ENCODE assay signal across 9 cellular contexts in the genomic region with DNA sequence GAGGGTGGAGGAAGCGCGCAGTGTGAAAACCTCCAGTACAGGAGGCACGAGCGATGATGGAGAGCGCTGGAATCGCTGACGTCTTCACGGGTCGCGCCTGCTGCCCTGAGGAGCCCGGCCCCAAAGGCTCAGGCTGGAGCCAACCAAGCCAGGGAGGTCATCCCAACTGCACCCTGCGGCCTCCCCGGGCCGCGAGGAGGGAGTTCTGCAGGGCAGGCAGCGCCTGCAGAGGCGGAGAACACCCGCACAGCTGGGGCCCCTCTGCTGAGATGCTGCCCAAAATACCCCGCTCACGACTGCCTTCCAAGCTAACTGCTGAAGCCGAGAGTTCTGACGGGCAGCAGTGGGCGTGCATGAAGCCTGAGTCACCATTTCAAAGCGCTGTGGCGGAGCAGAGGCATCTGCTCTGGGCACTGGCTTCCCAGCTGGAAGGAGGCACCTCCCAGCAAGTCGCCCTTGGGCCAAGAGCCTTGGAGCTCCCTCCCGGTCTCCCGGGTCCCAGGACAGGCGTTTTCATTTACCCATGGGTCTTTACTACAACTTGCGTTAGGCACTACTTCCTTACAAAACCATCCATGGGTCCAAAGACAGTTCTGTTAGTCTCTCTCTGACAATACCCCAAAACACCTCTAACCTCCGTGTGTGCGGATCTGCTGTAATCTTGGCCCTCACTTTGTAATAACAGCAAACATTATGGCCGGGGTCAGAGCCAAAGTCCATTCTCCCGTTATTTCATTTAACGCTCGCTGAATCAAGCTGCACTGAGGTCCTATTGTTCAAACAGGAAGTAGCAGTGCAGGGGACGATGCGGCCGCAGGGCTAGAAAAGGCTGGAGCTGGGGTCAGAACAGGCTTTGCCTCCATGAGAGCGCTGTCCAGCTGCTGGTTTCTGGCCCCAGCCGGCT.
DNase-seq lines count a peak whose midpoint lies in the region; ATAC-seq and TF ChIP-seq lines count a peak whose summit lies in the region.
"Had no signal": no experiment of that assay in that cellular context is flagged by ENCODE, and none has a peak within 500 bp of the region (broad histone marks: within the 10 kb centered on the region; RNA-seq: fewer than 3 reads in every experiment).

No MANE protein-coding gene starts in this region.

- H3K4me1 ChIP-seq in neural progenitor cell (no peaks in the 10 kb centered on the region), stomach smooth muscle (ENCODE audit: control insufficient read depth, insufficient read depth, low read length) (peaks cover 16% of the 10 kb centered on the region)

- peak overlapping the region; percentile 82 for H3K4me3 Mint-ChIP-seq in neural progenitor cell

- H3K4me2 ChIP-seq in neural progenitor cell: peak overlapping the region; percentile 83

- H3K79me2 ChIP-seq in neural progenitor cell (ENCODE audit: low read depth): no peaks in the 10 kb centered on the region

- H3K9me3 ChIP-seq in neural progenitor cell (ENCODE audit: low read depth) (no peaks in the 10 kb centered on the region), stomach smooth muscle (ENCODE audit: control insufficient read depth in 2 of 2, low read length in 2 of 2) (no peaks in the 10 kb centered on the region)
- H3K9me3 ChIP-seq: BLaER1 treated with 17β-estradiol and CSF1 and Interleukin-3, amounts not matched to agents 10 nM and 100 nM had no signal

- peaks cover 10% of the 10 kb centered on the region for H4K20me1 ChIP-seq in neural progenitor cell (ENCODE audit: low read depth)

- no peak for ATAC-seq in GM19324 (IDR thresholded peaks at IDR 0.05; ENCODE audit: low FRiP score, unreplicated experiment)

- peak overlapping the region; percentile 39 for H3K27ac Mint-ChIP-seq in neural progenitor cell

- H3K27me3 Mint-ChIP-seq in neural progenitor cell (ENCODE audit: insufficient read depth, low read depth): peaks cover 15% of the 10 kb centered on the region

- H3K27me3 ChIP-seq in neural progenitor cell: peaks cover 16% of the 10 kb centered on the region
- no peaks in the 10 kb centered on the region for H3K27me3 ChIP-seq in stomach smooth muscle (ENCODE audit: control insufficient read depth in 1 of 2, insufficient read depth in 2 of 2, low read length in 2 of 2)

- no peak overlapping the region for H3K9ac ChIP-seq in neural progenitor cell
- peak overlapping the region; percentile 9 to 51 for H3K9ac ChIP-seq in stomach smooth muscle (ENCODE audit: low read length in 2 of 2)
- H3K9ac ChIP-seq: BLaER1 treated with 17β-estradiol and CSF1 and Interleukin-3, amounts not matched to agents 10 nM and 100 nM had no signal

- H3K4me1 Mint-ChIP-seq in neural progenitor cell: peaks cover 27% of the 10 kb centered on the region

- H2AFZ ChIP-seq in neural progenitor cell (replicated peaks): peak overlapping the region; percentile 74

- TF ChIP-seq CTCF in foreskin fibroblast (IDR thresholded peaks at IDR 0.05; ENCODE audit: low read depth, low read length) (no peak), neural progenitor cell (IDR thresholded peaks at IDR 0.05) (no peak)

- peaks cover 6% of the 10 kb centered on the region for H3F3A ChIP-seq in neural progenitor cell (ENCODE audit: low read depth)

- peaks cover 3% of the 10 kb centered on the region for H3K36me3 Mint-ChIP-seq in neural progenitor cell

- H3K36me3 ChIP-seq in neural progenitor cell (no peaks in the 10 kb centered on the region), stomach smooth muscle (ENCODE audit: control insufficient read depth in 2 of 2, insufficient read depth in 2 of 2, low read length in 2 of 2) (peaks cover 0 to under 1% of the 10 kb centered on the region in 2 donors)

- no peaks in the 10 kb centered on the region for H3K9me3 Mint-ChIP-seq in neural progenitor cell

- H3K4me3 ChIP-seq in foreskin fibroblast (ENCODE audit: low read depth in 1 of 2, low read length in 2 of 2) (peak overlapping the region; percentile 40 to 48), neural progenitor cell (peak overlapping the region; percentile 41), stomach smooth muscle (ENCODE audit: low read length in 2 of 2) (peak overlapping the region; percentile 50 to 67)
- H3K4me3 ChIP-seq: BLaER1 treated with 17β-estradiol and CSF1 and Interleukin-3, amounts not matched to agents 10 nM and 100 nM had no signal

- DNase-seq in NCI-H1092 treated with DMSO at 0.1 percent for 48 hours (lab: John Stamatoyannopoulos, UW) (peak; percentile 13), NCI-H1092 (lab: John Stamatoyannopoulos, UW) (no peak), NCI-H69 (lab: John Stamatoyannopoulos, UW) (peak; percentile 57), foreskin fibroblast (peak; percentile 90 to 95), neural progenitor cell (ENCODE audit: low spot score) (peak; percentile 87)
- DNase-seq in activated effector memory CD4-positive, alpha-beta T cell treated with Interleukin-2 at 50 U/mL for 16 hours: peak; percentile 28

- H3K27ac ChIP-seq in neural progenitor cell (no peak overlapping the region), stomach smooth muscle (ENCODE audit: low read length) (no peak overlapping the region)
- H3K27ac ChIP-seq: BLaER1 treated with 17β-estradiol and CSF1 and Interleukin-3, amounts not matched to agents 10 nM and 100 nM had no signal
